Comparison of ENCODE assay signal across 8 cellular contexts in the genomic region with DNA sequence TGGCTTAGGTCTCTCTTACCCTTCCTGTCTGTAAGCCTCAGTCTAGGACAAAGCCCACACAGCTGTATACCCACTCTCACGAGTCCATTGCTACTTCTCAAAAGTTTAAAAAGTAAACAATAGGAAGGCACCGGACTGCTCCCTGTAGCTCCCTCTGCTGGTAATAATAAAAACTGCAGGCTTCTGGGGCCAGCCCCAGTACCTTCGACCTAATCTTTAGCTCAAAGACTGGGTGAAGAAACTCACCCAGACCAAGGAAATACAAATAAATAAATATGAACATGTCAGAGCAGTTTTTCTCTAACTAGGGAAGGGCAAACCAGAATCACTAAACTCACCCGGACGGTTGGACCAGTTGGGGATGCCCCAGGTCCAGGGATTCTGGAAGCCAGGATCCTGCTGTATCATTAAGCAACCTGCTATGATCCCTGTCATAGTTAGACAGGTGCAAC. TPM values are rescaled to one million over a fixed set of nuclear protein-coding genes. Genes with fewer than 3 reads are reported as not detected.
DNase-seq lines count a peak whose midpoint lies in the region; ATAC-seq, FAIRE-seq and TF ChIP-seq lines count a peak whose summit lies in the region.

No MANE protein-coding gene starts in this region.

- no peak overlapping the region for H3K27ac ChIP-seq in KMS-11
- no peak overlapping the region for H3K27ac ChIP-seq in astrocyte (ENCODE audit: low read depth, low read length)

- H3K27me3 ChIP-seq in KMS-11 (ENCODE audit: insufficient read depth, low read depth) = no peaks in the 10 kb centered on the region
- H3K27me3 ChIP-seq in astrocyte (ENCODE audit: insufficient read depth, low read length) = no peaks in the 10 kb centered on the region

- peaks cover 51% of the 10 kb centered on the region for H3K36me3 Mint-ChIP-seq in T-helper 2 cell treated with Interferon-gamma antibody and Interleukin-4, amounts not matched to agents 5 μg/mL and 100 μg/mL, for 36 hours (ENCODE audit: low read depth)
- H3K36me3 Mint-ChIP-seq in astrocyte (ENCODE audit: low read depth, unreplicated experiment) = peaks cover 23% of the 10 kb centered on the region

- no peaks in the 10 kb centered on the region for H3K27me3 Mint-ChIP-seq in T-helper 2 cell treated with Interferon-gamma antibody and Interleukin-4, amounts not matched to agents 5 μg/mL and 100 μg/mL, for 36 hours (ENCODE audit: low read depth)
- H3K27me3 Mint-ChIP-seq in astrocyte (ENCODE audit: low read depth, unreplicated experiment) = no peaks in the 10 kb centered on the region

- FAIRE-seq in astrocyte (lab: Jason Lieb, UNC) = no peak

- H2AFZ ChIP-seq in KMS-11 (ENCODE audit: low read depth) (no peak overlapping the region), astrocyte (ENCODE audit: low read depth, low read length) (peak overlapping the region; percentile 32)

- peaks cover 22% of the 10 kb centered on the region for H3K4me1 Mint-ChIP-seq in T-helper 2 cell treated with Interferon-gamma antibody and Interleukin-4, amounts not matched to agents 5 μg/mL and 100 μg/mL, for 36 hours (ENCODE audit: low read depth)
- peaks cover 21% of the 10 kb centered on the region for H3K4me1 Mint-ChIP-seq in astrocyte (ENCODE audit: low read depth, unreplicated experiment)

- H3K4me3 ChIP-seq in KMS-11 (IDR thresholded peaks at IDR 0.05; ENCODE audit: insufficient read depth, low read depth, low read length) (no peak overlapping the region), astrocyte (ENCODE audit: insufficient read depth, low read depth, low read length) (no peak overlapping the region)

- H4K20me1 ChIP-seq in KMS-11 (ENCODE audit: insufficient read depth) (no peaks in the 10 kb centered on the region), astrocyte (ENCODE audit: insufficient read depth, low read length) (peaks cover 46% of the 10 kb centered on the region)

- H3K79me2 ChIP-seq in KMS-11 (ENCODE audit: insufficient read depth, low read depth) = no peaks in the 10 kb centered on the region; the same call in 1 of the 2 replicates
- peaks cover 24% of the 10 kb centered on the region for H3K79me2 ChIP-seq in astrocyte (ENCODE audit: insufficient read depth, low read length)

- no peaks in the 10 kb centered on the region for H3K9me3 Mint-ChIP-seq in T-helper 2 cell treated with Interferon-gamma antibody and Interleukin-4, amounts not matched to agents 5 μg/mL and 100 μg/mL, for 36 hours
- no peaks in the 10 kb centered on the region for H3K9me3 Mint-ChIP-seq in astrocyte (ENCODE audit: unreplicated experiment)

- H3K36me3 ChIP-seq in KMS-11 (ENCODE audit: insufficient read depth) (no peaks in the 10 kb centered on the region), astrocyte (ENCODE audit: insufficient read depth, low read length) (peaks cover 38% of the 10 kb centered on the region)

- peak; percentile 95 for TF ChIP-seq CTCF in KMS-11 (conservative IDR thresholded peaks at IDR 0.05; ENCODE audit: low read depth, low read length)
- TF ChIP-seq CTCF in astrocyte (IDR thresholded peaks at IDR 0.05; ENCODE audit: insufficient read depth, low read depth, low read length) = peak; percentile 94

- no peaks in the 10 kb centered on the region for H3K9me3 ChIP-seq in astrocyte (ENCODE audit: insufficient read depth, low read depth, low read length)

- H3K9ac ChIP-seq in KMS-11 = no peak overlapping the region
- H3K9ac ChIP-seq in astrocyte (ENCODE audit: low read length) = peak overlapping the region; percentile 45

- peak overlapping the region; percentile 42 for H3K27ac Mint-ChIP-seq in T-helper 2 cell treated with Interferon-gamma antibody and Interleukin-4, amounts not matched to agents 5 μg/mL and 100 μg/mL, for 36 hours
- H3K27ac Mint-ChIP-seq in astrocyte (ENCODE audit: unreplicated experiment) = no peak overlapping the region

- no peak for ATAC-seq in GM21447 (IDR thresholded peaks at IDR 0.05; ENCODE audit: unreplicated experiment)
- ATAC-seq in GM21786 (IDR thresholded peaks at IDR 0.05; ENCODE audit: unreplicated experiment) = no peak

- DNase-seq in ELF-1 (ENCODE audit: low read depth, low spot score) = peak; percentile 73
- peak; percentile 35 for DNase-seq in T-helper 2 cell treated with Interferon-gamma antibody and Interleukin-4, amounts not matched to agents 5 μg/mL and 100 μg/mL, for 36 hours (ENCODE audit: low spot score)
- DNase-seq in astrocyte (ENCODE audit: low read depth) = no peak
- DNase-seq in iPS-NIHi7 (ENCODE audit: extremely low spot score) = peak; percentile 76
- DNase-seq in stimulated activated CD4-positive, alpha-beta T cell treated with anti-CD3 and anti-CD28 coated beads, Interleukin-1b, Interleukin-23, amount 100 ng/mL, for 24 hours (ENCODE audit: low read depth in 4 of 4, low spot score in 1 of 4) = peak; percentile 28 to 41 (median 32)

- peaks cover 32% of the 10 kb centered on the region for H3K4me1 ChIP-seq in KMS-11 (ENCODE audit: low read depth, poor library complexity, severe bottlenecking)
- H3K4me1 ChIP-seq in astrocyte (ENCODE audit: insufficient read depth, low read length) = peaks cover 13% of the 10 kb centered on the region

- no peak overlapping the region for H3K4me2 ChIP-seq in KMS-11
- H3K4me2 ChIP-seq in astrocyte (ENCODE audit: low read length) = no peak overlapping the region

- H3K4me3 Mint-ChIP-seq in T-helper 2 cell treated with Interferon-gamma antibody and Interleukin-4, amounts not matched to agents 5 μg/mL and 100 μg/mL, for 36 hours = no peak overlapping the region
- H3K4me3 Mint-ChIP-seq in astrocyte (ENCODE audit: unreplicated experiment) = no peak overlapping the region

RNA-seq across cellular contexts. Expression of a gene that starts 5.0 kb away (rescaled TPM):
- total RNA-seq in astrocyte = 86.4 and 97.1 TPM in 2 replicates

RNA-seq across cellular contexts. Expression of a gene that starts 11.8 kb away (rescaled TPM):
- total RNA-seq in astrocyte = 25.9 and 29.2 TPM in 2 replicates

RNA-seq across cellular contexts. Expression of a gene that starts 28.5 kb away (rescaled TPM):
- total RNA-seq in astrocyte = 56.4 and 58.7 TPM in 2 replicates

RNA-seq across cellular contexts. Expression of a gene that starts 36.2 kb away (rescaled TPM):
- total RNA-seq in astrocyte = 192 and 207 TPM in 2 replicates

RNA-seq across cellular contexts. Expression of a gene that starts 54.9 kb away (rescaled TPM):
- total RNA-seq in astrocyte = 4.1 and 4.7 TPM in 2 replicates
